20 cellular contexts compared by ENCODE assay signal in genomic region chr13:37473035-37473434, GRCh38.
DNase-seq lines count a peak whose midpoint lies in the region; ATAC-seq and TF ChIP-seq lines count a peak whose summit lies in the region.
"Had no signal": no experiment of that assay in that cellular context is flagged by ENCODE, and none has a peak within 500 bp of the region (broad histone marks: within the 10 kb centered on the region; RNA-seq: fewer than 3 reads in every experiment).

No MANE protein-coding gene starts in this region.

- H3K4me2 ChIP-seq in DOHH2 (ENCODE audit: low read length), result no peak overlapping the region

- H3K36me3 Mint-ChIP-seq in chondrocyte (ENCODE audit: low read depth) (peaks cover 4% of the 10 kb centered on the region), osteocyte (ENCODE audit: unreplicated experiment) (no peaks in the 10 kb centered on the region)
- H3K36me3 Mint-ChIP-seq in activated T-cell treated with anti-CD3 and anti-CD28 coated beads, Interleukin-2, amount 50 U/mL, for 72 hours (ENCODE audit: insufficient read depth in 2 of 2), result no peaks in the 10 kb centered on the region
- H3K36me3 Mint-ChIP-seq: activated naive CD8-positive, alpha-beta T cell; brain; naive thymus-derived CD4-positive, alpha-beta T cell had no signal

- H3K9me3 Mint-ChIP-seq in chondrocyte (ENCODE audit: low read depth), result peaks cover 3% of the 10 kb centered on the region
- no peaks in the 10 kb centered on the region for H3K9me3 Mint-ChIP-seq in osteocyte (ENCODE audit: unreplicated experiment)
- H3K9me3 Mint-ChIP-seq in activated T-cell treated with anti-CD3 and anti-CD28 coated beads, Interleukin-2, amount 50 U/mL, for 72 hours, result peaks cover 3 to 7% of the 10 kb centered on the region in 2 donors

- H3F3A ChIP-seq in DOHH2 (ENCODE audit: control insufficient read depth, insufficient read depth), result no peaks in the 10 kb centered on the region

- H3K4me3 Mint-ChIP-seq in chondrocyte (ENCODE audit: unreplicated experiment) (no peak overlapping the region), osteocyte (ENCODE audit: unreplicated experiment) (no peak overlapping the region)
- H3K4me3 Mint-ChIP-seq in activated T-cell treated with anti-CD3 and anti-CD28 coated beads, Interleukin-2, amount 50 U/mL, for 72 hours, result no peak overlapping the region
- H3K4me3 Mint-ChIP-seq: activated naive CD8-positive, alpha-beta T cell; activated T-cell treated with anti-CD3 and anti-CD28 coated beads, Interleukin-2, amount 50 U/mL, for 4 hours; brain; naive thymus-derived CD4-positive, alpha-beta T cell had no signal

- H3K4me1 Mint-ChIP-seq in chondrocyte (ENCODE audit: low read depth) (peaks cover 36% of the 10 kb centered on the region), osteocyte (ENCODE audit: unreplicated experiment) (peaks cover 42% of the 10 kb centered on the region)
- H3K4me1 Mint-ChIP-seq in activated T-cell treated with anti-CD3 and anti-CD28 coated beads, Interleukin-2, amount 50 U/mL, for 72 hours (ENCODE audit: low read depth), result no peaks in the 10 kb centered on the region
- H3K4me1 Mint-ChIP-seq: naive thymus-derived CD4-positive, alpha-beta T cell had no signal

- no peaks in the 10 kb centered on the region for H3K4me1 ChIP-seq in DOHH2 (ENCODE audit: control insufficient read depth, low read length)
- H3K4me1 ChIP-seq: heart left ventricle, spleen had no signal

- no peak overlapping the region for H3K27ac Mint-ChIP-seq in chondrocyte (ENCODE audit: unreplicated experiment)
- no peak overlapping the region for H3K27ac Mint-ChIP-seq in osteocyte (ENCODE audit: unreplicated experiment)
- no peak overlapping the region for H3K27ac Mint-ChIP-seq in activated T-cell treated with anti-CD3 and anti-CD28 coated beads, Interleukin-2, amount 50 U/mL, for 72 hours
- H3K27ac Mint-ChIP-seq: activated naive CD8-positive, alpha-beta T cell; brain; naive thymus-derived CD4-positive, alpha-beta T cell had no signal

- H3K4me3 ChIP-seq in DOHH2 (ENCODE audit: low read length) (no peak overlapping the region), HL-60 (replicated peaks; ENCODE audit: insufficient read depth, low read length) (no peak overlapping the region)
- H3K4me3 ChIP-seq: heart left ventricle, spleen, thoracic aorta had no signal

- H3K27me3 ChIP-seq in DOHH2 (ENCODE audit: control insufficient read depth, low read length), result no peaks in the 10 kb centered on the region
- no peaks in the 10 kb centered on the region for H3K27me3 ChIP-seq in HL-60 (ENCODE audit: insufficient read depth, poor library complexity, severe bottlenecking)
- H3K27me3 ChIP-seq: heart left ventricle, spleen had no signal

- H3K27me3 Mint-ChIP-seq in chondrocyte (ENCODE audit: low read depth), result no peaks in the 10 kb centered on the region
- no peaks in the 10 kb centered on the region for H3K27me3 Mint-ChIP-seq in osteocyte (ENCODE audit: unreplicated experiment)
- H3K27me3 Mint-ChIP-seq in activated T-cell treated with anti-CD3 and anti-CD28 coated beads, Interleukin-2, amount 50 U/mL, for 72 hours (ENCODE audit: low read depth), result no peaks in the 10 kb centered on the region
- H3K27me3 Mint-ChIP-seq: activated naive CD8-positive, alpha-beta T cell; naive thymus-derived CD4-positive, alpha-beta T cell had no signal

- no peaks in the 10 kb centered on the region for H3K36me3 ChIP-seq in DOHH2 (ENCODE audit: control insufficient read depth, low read length)
- H3K36me3 ChIP-seq: heart left ventricle, spleen, thoracic aorta had no signal

- no peak for ATAC-seq in activated T-cell treated with anti-CD3 and anti-CD28 coated beads, Interleukin-2, amount 50 U/mL, for 72 hours (replicated peaks in 1 of 2)
- ATAC-seq: activated T-cell treated with anti-CD3 and anti-CD28 coated beads, Interleukin-2, amount 50 U/mL, for 4 hours; heart left ventricle; naive thymus-derived CD4-positive, alpha-beta T cell had no signal

- no peaks in the 10 kb centered on the region for H3K79me2 ChIP-seq in DOHH2 (ENCODE audit: control insufficient read depth, low read length)

- H4K20me1 ChIP-seq in DOHH2 (ENCODE audit: control insufficient read depth, insufficient read depth, low read depth, low read length), result no peaks in the 10 kb centered on the region

- H3K9me3 ChIP-seq in DOHH2 (ENCODE audit: control insufficient read depth, insufficient read depth, low read length), result no peaks in the 10 kb centered on the region
- H3K9me3 ChIP-seq: thoracic aorta had no signal

- peak; percentile 40 for TF ChIP-seq CTCF in DOHH2 (IDR thresholded peaks at IDR 0.05; ENCODE audit: low read depth, low read length, poor library complexity, severe bottlenecking)
- TF ChIP-seq CTCF in HL-60 (IDR thresholded peaks at IDR 0.05; ENCODE audit: insufficient read depth, low read length), result peak; percentile 8
- peak; percentile 44 for TF ChIP-seq CTCF in chondrocyte (IDR thresholded peaks at IDR 0.05)
- peak; percentile 21 for TF ChIP-seq CTCF in osteocyte (IDR thresholded peaks at IDR 0.05)

- H3K9me2 ChIP-seq in DOHH2 (replicated peaks; ENCODE audit: control insufficient read depth, low read length), result no peaks in the 10 kb centered on the region

- no peak overlapping the region for H3K27ac ChIP-seq in DOHH2 (ENCODE audit: low read depth, low read length)
- H3K27ac ChIP-seq in HL-60 (replicated peaks), result no peak overlapping the region
- H3K27ac ChIP-seq: heart left ventricle, spleen, thoracic aorta had no signal

- DNase-seq in HL-60 (ENCODE audit: low read depth in 1 of 2, low spot score in 1 of 2), result no peak
- no peak for DNase-seq in chondrocyte (ENCODE audit: low spot score)
- no peak for DNase-seq in osteocyte (ENCODE audit: extremely low spot score, unreplicated experiment)
- DNase-seq in activated naive CD4-positive, alpha-beta T cell (lab: John Stamatoyannopoulos, UW), result no peak
- no peak for DNase-seq in activated T-cell treated with anti-CD3 and anti-CD28 coated beads, Interleukin-2, amount 50 U/mL, for 72 hours
- DNase-seq in NOMO-1 (lab: John Stamatoyannopoulos, UW; ENCODE audit: unreplicated experiment in 2 of 2), result no peak
- DNase-seq: activated T-cell treated with anti-CD3 and anti-CD28 coated beads, Interleukin-2, amount 50 U/mL, for 4 hours; C1 segment of cervical spinal cord; dermis blood vessel endothelial cell; heart left ventricle; kidney; mammary epithelial cell; naive thymus-derived CD4-positive, alpha-beta T cell; NCI-H2029 treated with DMSO at 0.1 percent for 48 hours; spleen; SW 1271 had no signal
